In the genomic region with DNA sequence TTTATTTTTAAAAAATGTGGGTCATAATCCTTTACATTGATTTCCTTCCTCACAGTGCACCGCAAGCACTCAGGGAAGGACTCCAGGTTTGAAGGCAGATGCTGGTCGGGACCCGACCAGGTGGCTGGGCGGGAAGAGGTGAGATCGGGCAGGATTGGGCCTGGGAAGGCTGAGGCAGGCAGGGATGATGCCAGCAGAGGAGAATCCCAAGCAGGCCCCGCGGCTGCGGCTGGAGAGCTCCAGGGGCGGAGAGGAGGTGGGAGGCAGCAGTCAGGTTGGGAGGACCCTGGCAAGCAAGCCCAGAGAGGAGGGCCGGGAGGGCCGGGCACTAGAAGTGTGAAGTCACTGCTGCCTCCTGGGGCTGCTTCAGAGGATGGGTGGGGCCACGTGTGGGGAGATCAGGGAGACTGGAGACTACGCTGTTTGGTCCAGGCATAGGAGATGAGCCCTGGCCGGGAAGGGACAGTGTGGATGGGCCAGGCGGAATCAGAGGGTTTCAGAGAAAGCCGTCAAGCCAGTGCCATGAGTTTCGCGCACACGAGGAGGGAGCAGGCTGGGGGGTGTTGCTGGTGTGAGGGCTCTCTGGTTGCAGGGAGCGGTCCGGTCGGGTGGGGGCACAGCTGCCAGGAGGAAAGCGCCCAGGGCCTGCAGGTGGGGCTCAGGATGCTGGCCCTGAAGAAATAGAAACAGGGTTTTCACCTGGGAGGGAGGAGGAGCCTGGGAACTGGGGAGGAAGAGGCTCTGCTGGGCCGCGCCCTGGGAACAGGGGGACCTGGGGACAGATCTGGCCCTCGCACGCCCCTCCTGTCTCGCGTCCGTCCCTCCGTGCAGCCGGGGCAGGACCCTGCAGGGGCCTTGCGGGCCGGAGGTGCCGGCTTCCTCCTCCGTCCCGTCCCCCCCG, we compare ENCODE assay signal across 9 cellular contexts. TPM values are rescaled to one million over a fixed set of nuclear protein-coding genes. Genes with fewer than 3 reads are reported as not detected.
DNase-seq lines count a peak whose midpoint lies in the region; ATAC-seq and TF ChIP-seq lines count a peak whose summit lies in the region.
"Had no signal": no experiment of that assay in that cellular context is flagged by ENCODE, and none has a peak within 500 bp of the region (broad histone marks: within the 10 kb centered on the region; RNA-seq: fewer than 3 reads in every experiment).

No MANE protein-coding gene starts in this region.

- H3K9ac ChIP-seq in Karpas-422 (ENCODE audit: low read length): no peak overlapping the region

- peak overlapping the region; percentile 48 for H3K4me3 ChIP-seq in thymus (ENCODE audit: low read length)
- H3K4me3 ChIP-seq in Karpas-422 (ENCODE audit: low read length): no peak overlapping the region

- peak overlapping the region; percentile 59 for H3K27ac Mint-ChIP-seq in activated CD4-positive, alpha-beta T cell treated with anti-CD3 and anti-CD28 coated beads, Interleukin-2, amount 10 ng/mL, durations not matched to agents 24 days and 14 days
- H3K27ac Mint-ChIP-seq in brain: peak overlapping the region; percentile 69 to 96 (median 79)

- intact Hi-C loops in activated CD4-positive, alpha-beta T cell treated with anti-CD3 and anti-CD28 coated beads, Interleukin-2, amount 10 ng/mL, durations not matched to agents 24 days and 14 days (cut with micrococcal nuclease): no loop called here
- intact Hi-C loops in left colon (cut with DNase I, micrococcal nuclease): no loop called here

- WGBS in thymus: 16% methylated on average over 38 of the region's 38 CpGs

- H3K36me3 Mint-ChIP-seq in activated CD4-positive, alpha-beta T cell treated with anti-CD3 and anti-CD28 coated beads, Interleukin-2, amount 10 ng/mL, durations not matched to agents 24 days and 14 days (ENCODE audit: low read depth): peaks cover 3% of the 10 kb centered on the region
- H3K36me3 Mint-ChIP-seq in brain: no peaks in the 10 kb centered on the region

- no peak for TF ChIP-seq CTCF in brain (conservative IDR thresholded peaks at IDR 0.05)

- H3K9me3 ChIP-seq in thymus (ENCODE audit: control insufficient read depth) (peaks cover under 1% of the 10 kb centered on the region), Karpas-422 (ENCODE audit: low read length) (no peaks in the 10 kb centered on the region)

- peak overlapping the region; percentile 80 for H3K4me3 Mint-ChIP-seq in activated CD4-positive, alpha-beta T cell treated with anti-CD3 and anti-CD28 coated beads, Interleukin-2, amount 10 ng/mL, durations not matched to agents 24 days and 14 days
- H3K4me3 Mint-ChIP-seq in brain: peak overlapping the region; percentile 84 to 91 (median 85)

- no peak overlapping the region for H3K4me2 ChIP-seq in Karpas-422 (ENCODE audit: low read depth, low read length, poor library complexity, severe bottlenecking)

- no peak overlapping the region for H2AFZ ChIP-seq in Karpas-422 (ENCODE audit: low read length)

- peaks cover 56% of the 10 kb centered on the region for H3K27me3 ChIP-seq in thymus (ENCODE audit: control insufficient read depth, insufficient read depth)
- no peaks in the 10 kb centered on the region for H3K27me3 ChIP-seq in Karpas-422 (ENCODE audit: low read length)

- no peaks in the 10 kb centered on the region for H3K36me3 ChIP-seq in thymus (ENCODE audit: control insufficient read depth, insufficient read depth)
- H3K36me3 ChIP-seq in Karpas-422 (ENCODE audit: insufficient read depth, low read length): no peaks in the 10 kb centered on the region

- H3K27me3 Mint-ChIP-seq in activated CD4-positive, alpha-beta T cell treated with anti-CD3 and anti-CD28 coated beads, Interleukin-2, amount 10 ng/mL, durations not matched to agents 24 days and 14 days: peaks cover 45% of the 10 kb centered on the region
- peaks cover 47% of the 10 kb centered on the region for H3K27me3 Mint-ChIP-seq in brain

- DNase-seq in activated CD4-positive, alpha-beta T cell treated with anti-CD3 and anti-CD28 coated beads, Interleukin-2, amount 10 ng/mL, durations not matched to agents 24 days and 14 days: no peak
- no peak for DNase-seq in activated CD4-positive, alpha-beta T cell treated with anti-CD3 and anti-CD28 coated beads for 1 hour
- DNase-seq in left colon: no peak
- DNase-seq in stimulated activated CD8-positive, alpha-beta memory T cell treated with anti-CD3 and anti-CD28 coated beads, Interleukin-4, amount 100 ng/mL, for 48 hours: no peak
- DNase-seq in Karpas-422: no peak
- DNase-seq: DND-41 had no signal

- peaks cover 6% of the 10 kb centered on the region for H3K4me1 Mint-ChIP-seq in activated CD4-positive, alpha-beta T cell treated with anti-CD3 and anti-CD28 coated beads, Interleukin-2, amount 10 ng/mL, durations not matched to agents 24 days and 14 days
- peaks cover 41% of the 10 kb centered on the region for H3K4me1 Mint-ChIP-seq in brain

- ATAC-seq in left colon (peak; percentile 31), GM21576 (IDR thresholded peaks at IDR 0.05; ENCODE audit: unreplicated experiment) (no peak)

- H3K27ac ChIP-seq in thymus (ENCODE audit: low read depth) (no peak overlapping the region), Karpas-422 (ENCODE audit: low read length) (no peak overlapping the region)

- no peaks in the 10 kb centered on the region for H3K9me2 ChIP-seq in Karpas-422 (replicated peaks; ENCODE audit: insufficient read depth, low read length)

- no peaks in the 10 kb centered on the region for H3K79me2 ChIP-seq in Karpas-422 (ENCODE audit: low read length)

- H3K4me1 ChIP-seq in thymus (ENCODE audit: control insufficient read depth, insufficient read depth, low read length) (peaks cover 3% of the 10 kb centered on the region), Karpas-422 (ENCODE audit: low read length) (no peaks in the 10 kb centered on the region)

- peaks cover 4% of the 10 kb centered on the region for H3K9me3 Mint-ChIP-seq in activated CD4-positive, alpha-beta T cell treated with anti-CD3 and anti-CD28 coated beads, Interleukin-2, amount 10 ng/mL, durations not matched to agents 24 days and 14 days
- peaks cover 8 to 32% (median 13%) of the 10 kb centered on the region in 5 experiments for H3K9me3 Mint-ChIP-seq in brain

- 0 out of 2 replicates have a peak, but pooled peaks cover 4% of the 10 kb centered on the region for H4K20me1 ChIP-seq in Karpas-422 (ENCODE audit: insufficient read depth, low read depth, low read length)

RNA-seq across cellular contexts. Expression of a gene that starts 0.9 kb away (rescaled TPM):
- total RNA-seq in activated CD4-positive, alpha-beta T cell treated with anti-CD3 and anti-CD28 coated beads, Interleukin-2, amount 10 ng/mL, durations not matched to agents 24 days and 14 days: 3.1 and 3.2 TPM in 2 replicates
- polyA plus RNA-seq in brain (ENCODE audit: insufficient read depth, low read depth, low replicate concordance) (31.5 TPM), thymus (58.6 TPM)
- total RNA-seq in left colon: 10 to 100 TPM; 10.6 to 17.0 TPM
- total RNA-seq in Karpas-422 (2014; rRNA removed; shearing (Covaris generic); ENCODE audit: low replicate concordance): 0.11 and 0.36 TPM in 2 replicates
